8 cellular contexts compared by ENCODE assay signal in the genomic region with DNA sequence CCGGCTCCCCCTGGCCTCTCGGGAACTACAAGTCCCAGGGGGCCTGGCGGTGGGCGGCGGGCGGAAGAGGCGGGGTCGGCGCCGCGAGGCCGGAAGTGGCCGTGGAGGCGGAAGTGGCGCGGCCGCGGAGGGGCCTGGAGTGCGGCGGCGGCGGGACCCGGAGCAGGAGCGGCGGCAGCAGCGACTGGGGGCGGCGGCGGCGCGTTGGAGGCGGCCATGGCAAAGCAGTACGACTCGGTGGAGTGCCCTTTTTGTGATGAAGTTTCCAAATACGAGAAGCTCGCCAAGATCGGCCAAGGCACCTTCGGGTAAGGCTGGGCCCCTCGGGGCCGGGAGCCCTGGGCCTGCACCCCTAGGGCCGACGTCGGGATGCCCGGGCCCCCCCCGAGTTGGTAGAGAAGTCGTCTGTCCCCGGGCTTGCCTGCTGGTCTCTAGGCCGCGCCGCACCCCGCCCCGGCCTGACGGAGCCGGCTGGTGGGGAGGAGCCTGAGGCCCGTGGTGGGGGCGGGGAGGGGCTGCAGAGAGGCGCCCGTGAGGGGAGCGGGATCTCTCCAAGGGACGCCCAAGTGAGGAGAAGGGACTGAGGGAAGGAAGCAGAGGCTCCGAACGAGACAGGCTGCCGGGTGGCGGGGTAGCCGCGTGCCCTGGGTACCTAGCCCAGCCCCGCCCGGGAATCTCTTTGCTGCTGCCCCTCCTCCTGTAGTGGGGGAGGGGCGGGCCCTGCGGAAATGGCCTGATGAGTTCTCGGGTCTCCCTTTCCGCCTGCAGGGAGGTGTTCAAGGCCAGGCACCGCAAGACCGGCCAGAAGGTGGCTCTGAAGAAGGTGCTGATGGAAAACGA. TPM values are rescaled to one million over a fixed set of nuclear protein-coding genes. Genes with fewer than 3 reads are reported as not detected.
DNase-seq lines count a peak whose midpoint lies in the region; ATAC-seq, FAIRE-seq and TF ChIP-seq lines count a peak whose summit lies in the region.

A gene (plus strand): TSS at position 102 of the 840 bp plus-strand sequence. CDS start 115 bp downstream, at position 217.

- peak within 1 kb of the TSS; percentile 60 to 61 for H3K9ac ChIP-seq in kidney (ENCODE audit: low read length in 2 of 2)

- peaks cover 29 to 39% of the 10 kb centered on the region in 2 donors for H3K36me3 ChIP-seq in kidney (ENCODE audit: control insufficient read depth in 1 of 2, insufficient read depth in 2 of 2, low read length in 2 of 2)

- no peaks in the 10 kb centered on the region for H3K9me3 Mint-ChIP-seq in central memory CD8-positive, alpha-beta T cell

- H3K9me3 ChIP-seq in kidney (ENCODE audit: control insufficient read depth in 1 of 2, low read length in 2 of 2) = no peaks in the 10 kb centered on the region

- no peak for DNase-seq in AG04449 (ENCODE audit: low read depth, low spot score)
- peak; percentile 75 for DNase-seq in NCI-H345 treated with DMSO at 0.1 percent for 48 hours (lab: John Stamatoyannopoulos, UW; ENCODE audit: unreplicated experiment)
- DNase-seq in central memory CD8-positive, alpha-beta T cell (ENCODE audit: low spot score in 2 of 2) = peak; percentile 92 to 93
- DNase-seq in kidney = peak; percentile 97
- peak; percentile 94 for DNase-seq in stimulated activated CD4-positive, alpha-beta T cell treated with anti-CD3 and anti-CD28 coated beads, Interleukin-15, amount 100 ng/mL, for 24 hours

- H3K27ac Mint-ChIP-seq in central memory CD8-positive, alpha-beta T cell (ENCODE audit: low read depth) = peak within 1 kb of the TSS; percentile 96

- POLR2A ChIA-PET in AG04449 (lab: Yijun Ruan, JAX) = interaction anchor here (0.6 to 1.3 kb wide), 8 partner anchors 15 to 335 kb away, joined by 3 to 9 read pairs (median 3); a partner anchor contains a TSS

- H3K36me3 Mint-ChIP-seq in central memory CD8-positive, alpha-beta T cell (ENCODE audit: insufficient read depth) = peaks cover 58% of the 10 kb centered on the region

- intact Hi-C loops in kidney (cut with DNase I) = no loop called here

- TF ChIP-seq CTCF in AG04449 (IDR thresholded peaks at IDR 0.05; ENCODE audit: insufficient read depth, low read length, missing control alignments) = peak; percentile 2
- peak; percentile 16 for TF ChIP-seq CTCF in kidney (IDR thresholded peaks at IDR 0.05; ENCODE audit: borderline replicate concordance, extremely low read depth, insufficient read depth)

- H3K4me3 Mint-ChIP-seq in central memory CD8-positive, alpha-beta T cell = peak within 1 kb of the TSS; percentile 86

- FAIRE-seq in kidney (lab: Jason Lieb, UNC) = no peak

- peaks cover 4 to 11% of the 10 kb centered on the region in 2 donors for H3K4me1 ChIP-seq in kidney (ENCODE audit: control insufficient read depth in 1 of 2, insufficient read depth in 1 of 2, low read depth in 1 of 2, low read length in 2 of 2)

- CTCF ChIA-PET in AG04449 (lab: Yijun Ruan, JAX) = interaction anchor here (0.7 to 10.9 kb wide), 20 partner anchors 11 to 282 kb away, joined by 3 to 93 read pairs (median 9); a partner anchor contains a TSS

- ATAC-seq in GM18907 (IDR thresholded peaks at IDR 0.05; ENCODE audit: unreplicated experiment) (peak; percentile 73), HG03139 (IDR thresholded peaks at IDR 0.05; ENCODE audit: unreplicated experiment) (peak; percentile 42)
- peak; percentile 69 to 72 for ATAC-seq in activated CD4-positive, CD25-positive, alpha-beta regulatory T cell treated with anti-CD3 and anti-CD28 coated beads, Interleukin-2, amount 50 U/mL, for 24 hours
- ATAC-seq in central memory CD8-positive, alpha-beta T cell (replicated peaks; ENCODE audit: extremely low read depth, poor library complexity, severe bottlenecking) = peak; percentile 67

- H3K4me3 ChIP-seq in AG04449 (ENCODE audit: low read depth, low read length) = peak within 1 kb of the TSS; percentile 88
- peak within 1 kb of the TSS; percentile 75 to 84 for H3K4me3 ChIP-seq in kidney (ENCODE audit: low read length in 2 of 2)

- peak within 1 kb of the TSS; percentile 86 to 91 for H3K27ac ChIP-seq in kidney (ENCODE audit: low read depth in 2 of 2, low read length in 2 of 2)

- H3K4me1 Mint-ChIP-seq in central memory CD8-positive, alpha-beta T cell = peaks cover 57% of the 10 kb centered on the region

- H3K27me3 Mint-ChIP-seq in central memory CD8-positive, alpha-beta T cell = no peaks in the 10 kb centered on the region

RNA-seq across cellular contexts. Expression of the gene that starts here (rescaled TPM):
- 93.5 TPM for total RNA-seq in kidney
- polyA plus RNA-seq in kidney (ENCODE audit: insufficient read depth, low read depth, low replicate concordance) = 45.2 TPM
